Comparison of ENCODE assay signal across 8 cellular contexts in genomic region chr1:25799346-25799720, GRCh38. TPM values are rescaled to one million over a fixed set of nuclear protein-coding genes. Genes with fewer than 3 reads are reported as not detected.
DNase-seq lines count a peak whose midpoint lies in the region; ATAC-seq and TF ChIP-seq lines count a peak whose summit lies in the region.

No MANE protein-coding gene starts in this region.

- no peaks in the 10 kb centered on the region for H3K36me3 ChIP-seq in Peyer's patch
- H3K36me3 ChIP-seq in esophagus squamous epithelium, result peaks cover 0 to 5% (median 0%) of the 10 kb centered on the region in 3 donors
- H3K36me3 ChIP-seq in prostate gland, result no peaks in the 10 kb centered on the region

- no peak for ATAC-seq in GM18520 (IDR thresholded peaks at IDR 0.05; ENCODE audit: unreplicated experiment)
- ATAC-seq in GM18517 (IDR thresholded peaks at IDR 0.05; ENCODE audit: unreplicated experiment), result no peak

- H3K4me1 ChIP-seq in Peyer's patch (peaks cover 0 to 22% (median 12%) of the 10 kb centered on the region in 4 donors), esophagus squamous epithelium (peaks cover 27 to 82% (median 38%) of the 10 kb centered on the region in 3 donors), prostate gland (replicated peaks) (peaks cover 28% of the 10 kb centered on the region)

- 52% methylated on average over 3 of the region's 4 CpGs; no CpG with 5 or more reads in 1 of the 2 donors for WGBS in esophagus squamous epithelium, 2 donors
- 49% methylated on average over 4 of the region's 4 CpGs for WGBS in prostate gland

- intact Hi-C loops in esophagus squamous epithelium (cut with DNase I), result loop anchor here (5.0 kb wide), 1 partner anchor 192 kb away; no protein-coding TSS in a partner anchor
- intact Hi-C loops in prostate gland (cut with DNase I), result loop anchor here (2.0 to 10.0 kb wide), 3 partner anchors 57 to 189 kb away; no protein-coding TSS in a partner anchor

- DNase-seq in DMS79 (lab: John Stamatoyannopoulos, UW) (peak; percentile 40), Peyer's patch (no peak), esophagus squamous epithelium (lab: John Stamatoyannopoulos, UW) (no peak), prostate gland (ENCODE audit: low spot score) (no peak), RPMI8226 (no peak), NCI-H82 treated with DMSO at 0.1 percent for 48 hours (lab: John Stamatoyannopoulos, UW; ENCODE audit: unreplicated experiment) (no peak)

- H3K27ac ChIP-seq in Peyer's patch (peak overlapping the region; percentile 54 to 75 (median 74)), esophagus squamous epithelium (peak overlapping the region; percentile 84 to 93 (median 87)), prostate gland (peak overlapping the region; percentile 81 to 83)

- H3K9me3 ChIP-seq in Peyer's patch (no peaks in the 10 kb centered on the region), esophagus squamous epithelium (no peaks in the 10 kb centered on the region), prostate gland (no peaks in the 10 kb centered on the region)

- TF ChIP-seq CTCF in Peyer's patch (IDR thresholded peaks at IDR 0.05) (no peak), esophagus squamous epithelium (IDR thresholded peaks at IDR 0.05) (no peak), prostate gland (IDR thresholded peaks at IDR 0.05) (no peak)

- no peaks in the 10 kb centered on the region for H3K27me3 ChIP-seq in Peyer's patch
- no peaks in the 10 kb centered on the region for H3K27me3 ChIP-seq in esophagus squamous epithelium
- H3K27me3 ChIP-seq in prostate gland (replicated peaks; ENCODE audit: insufficient read depth), result no peaks in the 10 kb centered on the region

- TF ChIP-seq POLR2A in Peyer's patch (IDR thresholded peaks at IDR 0.05) (no peak), esophagus squamous epithelium (IDR thresholded peaks at IDR 0.05) (no peak), prostate gland (IDR thresholded peaks at IDR 0.05) (no peak)

- H3K4me3 ChIP-seq in Peyer's patch (peak overlapping the region in 2 of 4 donors; percentile 61 to 74), esophagus squamous epithelium (peak overlapping the region; percentile 32 to 76 (median 69)), prostate gland (peak overlapping the region in 1 of 2 donors; percentile 46)

RNA-seq across cellular contexts. Expression of gene SELENON, which starts 0.7 kb away (rescaled TPM):
- total RNA-seq in Peyer's patch (10 to 100 TPM; 16.1 to 30.1 (median 22.0) TPM), esophagus squamous epithelium (10 to 100 TPM; 19.7 to 34.5 (median 24.5) TPM), prostate gland (10 to 100 TPM; 89.7 to 90.0 TPM)

RNA-seq across cellular contexts. Expression of gene MTFR1L, which starts 20.4 kb away (rescaled TPM):
- total RNA-seq in Peyer's patch (100 to 1,000 TPM; 122 to 173 (median 131) TPM), esophagus squamous epithelium (10 to 100 TPM; 24.4 to 53.8 (median 28.3) TPM), prostate gland (100 to 1,000 TPM in 1 of 2 donors, 10 to 100 TPM in 1; 82.2 to 112 TPM)

RNA-seq across cellular contexts. Expression of gene AUNIP, which starts 59.9 kb away (rescaled TPM):
- total RNA-seq in Peyer's patch (1 to 10 TPM in 1 of 4 donors, under 1 TPM in 1, not detected in 2; 0.95 to 1.6 TPM), esophagus squamous epithelium (1 to 10 TPM; 1.3 to 5.4 (median 2.5) TPM), prostate gland (1 to 10 TPM in 1 of 2 donors, under 1 TPM in 1; 0.32 to 4.3 TPM)
